ENCODE assay signal across 21 cellular contexts in genomic region chr18:78670778-78671405, GRCh38.
DNase-seq lines count a peak whose midpoint lies in the region; ATAC-seq and TF ChIP-seq lines count a peak whose summit lies in the region.
"Had no signal": no experiment of that assay in that cellular context is flagged by ENCODE, and none has a peak within 500 bp of the region (broad histone marks: within the 10 kb centered on the region; RNA-seq: fewer than 3 reads in every experiment).

No MANE protein-coding gene starts in this region.

- intact Hi-C loops in spleen (cut with DNase I; ENCODE audit: low total_unique reads), result no loop called here
- intact Hi-C loops in OCI-LY7 (cut with micrococcal nuclease; ENCODE audit: unreplicated experiment), result no loop called here

- no TSS peak for BruUV-seq in OCI-LY7 (replicated peaks; lab: Mats Ljungman, UMichigan)

- no peaks in the 10 kb centered on the region for H3K79me2 ChIP-seq in OCI-LY7 (ENCODE audit: insufficient read depth, low read depth, low read length)

- no peak overlapping the region for H2AFZ ChIP-seq in OCI-LY7 (ENCODE audit: low read length)

- 54 to 70% (median 63%) methylated on average over 15 of the region's 15 CpGs for WGBS in spleen, 5 donors

- H3K4me3 ChIP-seq in spleen, result no peak overlapping the region
- H3K4me3 ChIP-seq in OCI-LY7 (ENCODE audit: low read depth, low read length, poor library complexity, severe bottlenecking), result no peak overlapping the region
- H3K4me3 ChIP-seq: GM12878, GM23338 had no signal

- TF ChIP-seq CTCF in spleen (IDR thresholded peaks at IDR 0.05 in 8 of 11, conservative IDR thresholded peaks at IDR 0.05 in 3 of 11), result no peak
- no peak for TF ChIP-seq CTCF in OCI-LY7 (conservative IDR thresholded peaks at IDR 0.05; ENCODE audit: low read length)

- H3K27me3 Mint-ChIP-seq in activated CD4-positive, alpha-beta T cell treated with anti-CD3 and anti-CD28 coated beads, Interleukin-2, amount 10 ng/mL, durations not matched to agents 7 days and 5 days, result no peaks in the 10 kb centered on the region
- H3K27me3 Mint-ChIP-seq: B cell had no signal

- no peak overlapping the region for H3K4me2 ChIP-seq in OCI-LY7 (ENCODE audit: low read length)
- H3K4me2 ChIP-seq: GM23338, KMS-11 had no signal

- H3K4me3 Mint-ChIP-seq in activated CD4-positive, alpha-beta T cell treated with anti-CD3 and anti-CD28 coated beads, Interleukin-2, amount 10 ng/mL, durations not matched to agents 7 days and 5 days, result no peak overlapping the region
- H3K4me3 Mint-ChIP-seq: B cell, GM23338 had no signal

- H3K9me2 ChIP-seq in OCI-LY7 (ENCODE audit: insufficient read depth, low read length), result no peaks in the 10 kb centered on the region

- no peaks in the 10 kb centered on the region for H3K9me3 Mint-ChIP-seq in activated CD4-positive, alpha-beta T cell treated with anti-CD3 and anti-CD28 coated beads, Interleukin-2, amount 10 ng/mL, durations not matched to agents 7 days and 5 days

- TF ChIP-seq POLR2A in spleen (IDR thresholded peaks at IDR 0.05), result no peak

- H3K27ac Mint-ChIP-seq in activated CD4-positive, alpha-beta T cell treated with anti-CD3 and anti-CD28 coated beads, Interleukin-2, amount 10 ng/mL, durations not matched to agents 7 days and 5 days, result peak overlapping the region; percentile 46
- H3K27ac Mint-ChIP-seq: B cell, GM23338 had no signal

- no peak for DNase-seq in activated CD4-positive, alpha-beta T cell treated with anti-CD3 and anti-CD28 coated beads, Interleukin-2, amount 10 ng/mL, durations not matched to agents 7 days and 5 days
- DNase-seq in activated CD4-positive, alpha-beta T cell treated with anti-CD3 and anti-CD28 coated beads for 4 hours, result no peak
- DNase-seq in ecto neural progenitor cell (ENCODE audit: low spot score), result peak; percentile 32
- peak; percentile 77 for DNase-seq in left kidney (ENCODE audit: low read depth, low spot score)
- DNase-seq in spleen, result peak; percentile 44
- DNase-seq in OCI-LY7 (ENCODE audit: low spot score), result no peak
- DNase-seq in NCI-H446 treated with DMSO at 0.1 percent for 48 hours (lab: John Stamatoyannopoulos, UW), result no peak
- DNase-seq: DMS79, IMR-90, NCI-H1092 treated with DMSO at 0.1 percent for 48 hours, NCI-H1694 treated with DMSO at 0.1 percent for 48 hours, NCI-H2081 treated with DMSO at 0.1 percent for 48 hours, NCI-H446, NCI-H526 treated with DMSO at 0.1 percent for 48 hours had no signal

- H3K27me3 ChIP-seq in spleen (replicated peaks in 1 of 7), result peaks cover 0 to 24% (median 0%) of the 10 kb centered on the region in 7 donors

- H4K20me1 ChIP-seq in OCI-LY7 (ENCODE audit: insufficient read depth, low read length), result no peaks in the 10 kb centered on the region

- CTCF ChIA-PET in activated CD4-positive, alpha-beta T cell treated with anti-CD3 and anti-CD28 coated beads, Interleukin-2, amount 10 ng/mL, durations not matched to agents 7 days and 5 days (lab: Charles Lee), result no interaction called here
- CTCF ChIA-PET in OCI-LY7 (lab: Charles Lee; ENCODE audit: unreplicated experiment), result no interaction called here

- H3K36me3 ChIP-seq in spleen, result no peaks in the 10 kb centered on the region
- H3K36me3 ChIP-seq in OCI-LY7 (ENCODE audit: insufficient read depth, low read length), result no peaks in the 10 kb centered on the region

- H3K4me1 Mint-ChIP-seq in activated CD4-positive, alpha-beta T cell treated with anti-CD3 and anti-CD28 coated beads, Interleukin-2, amount 10 ng/mL, durations not matched to agents 7 days and 5 days, result no peaks in the 10 kb centered on the region
- H3K4me1 Mint-ChIP-seq: B cell, GM23338 had no signal

- ATAC-seq in GM18519 (IDR thresholded peaks at IDR 0.05; ENCODE audit: low FRiP score, unreplicated experiment), result no peak
- ATAC-seq: GM12878, GM23338, HCT116, SK-N-SH treated with all-trans-retinoic acid at 6 μM for 48 hours had no signal

- H3K4me1 ChIP-seq in spleen, result no peaks in the 10 kb centered on the region
- no peaks in the 10 kb centered on the region for H3K4me1 ChIP-seq in OCI-LY7 (ENCODE audit: insufficient read depth, low read length, poor library complexity, severe bottlenecking)

- H3K9me3 ChIP-seq in spleen (no peaks in the 10 kb centered on the region), OCI-LY7 (ENCODE audit: low read length) (no peaks in the 10 kb centered on the region)

- H3K27ac ChIP-seq in spleen (no peak overlapping the region), OCI-LY7 (ENCODE audit: low read depth, low read length, poor library complexity, severe bottlenecking) (no peak overlapping the region)
- H3K27ac ChIP-seq: KMS-11 had no signal

- POLR2A ChIA-PET in activated CD4-positive, alpha-beta T cell treated with anti-CD3 and anti-CD28 coated beads, Interleukin-2, amount 10 ng/mL, durations not matched to agents 7 days and 5 days (lab: Charles Lee), result no interaction called here
- POLR2A ChIA-PET in OCI-LY7 (lab: Charles Lee), result no interaction called here

- H3K36me3 Mint-ChIP-seq in activated CD4-positive, alpha-beta T cell treated with anti-CD3 and anti-CD28 coated beads, Interleukin-2, amount 10 ng/mL, durations not matched to agents 7 days and 5 days (ENCODE audit: low read depth), result no peaks in the 10 kb centered on the region

Comparison
In these comparisons a context has a peak if more than half of its experiments do, and no peak if none do; other contexts are left out.
1. DNase-seq: peak in ecto neural progenitor cell (single experiment), left kidney (single experiment) and spleen (single experiment); none in activated CD4-positive, alpha-beta T cell treated with anti-CD3 and anti-CD28 coated beads, Interleukin-2, amount 10 ng/mL, durations not matched to agents 7 days and 5 days (single experiment), activated CD4-positive, alpha-beta T cell treated with anti-CD3 and anti-CD28 coated beads for 4 hours (0 of 2), OCI-LY7 (single experiment) and NCI-H446 treated with DMSO at 0.1 percent for 48 hours (single experiment).